In the genomic region with DNA sequence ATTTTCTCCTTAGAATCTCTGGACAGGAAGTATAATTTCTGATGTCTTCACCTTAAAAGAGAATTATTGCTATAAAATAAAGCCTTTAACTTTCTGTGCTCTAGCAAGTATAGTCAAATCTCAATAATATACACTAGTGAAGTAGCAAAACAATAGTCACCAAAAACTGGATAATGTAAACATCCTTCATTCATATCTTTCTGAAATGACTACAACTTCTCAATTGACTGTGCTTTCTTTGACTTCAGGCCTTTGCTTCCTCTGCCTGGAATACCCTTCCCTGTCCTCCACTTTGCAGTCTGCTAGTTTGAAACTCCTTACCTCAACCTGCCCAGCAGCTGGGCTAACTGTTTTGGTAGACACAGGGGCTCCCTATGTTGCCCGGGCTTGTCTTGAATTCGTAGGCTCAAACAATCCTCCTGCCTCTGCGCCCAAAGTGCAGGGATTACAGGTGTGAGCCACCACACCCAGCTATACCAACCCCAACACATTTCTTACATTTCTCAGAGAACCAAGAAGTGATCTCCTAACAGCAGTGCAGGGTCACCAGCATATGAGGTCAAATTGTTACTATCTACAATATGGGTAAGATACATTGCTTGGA, we compare ENCODE assay signal across 15 cellular contexts. TPM values are rescaled to one million over a fixed set of nuclear protein-coding genes. Genes with fewer than 3 reads are reported as not detected.
A peak's percentile ranks its signal among the peaks of the same experiment; 100 is the strongest.
DNase-seq lines count a peak whose midpoint lies in the region; ATAC-seq, FAIRE-seq and TF ChIP-seq lines count a peak whose summit lies in the region.
"Had no signal": no experiment of that assay in that cellular context is flagged by ENCODE, and none has a peak within 500 bp of the region (broad histone marks: within the 10 kb centered on the region; RNA-seq: fewer than 3 reads in every experiment).

No MANE protein-coding gene starts in this region.

- H3K4me3 ChIP-seq in HepG2 (replicated peaks in 1 of 3; ENCODE audit: insufficient read depth in 1 of 3, low read depth in 2 of 3, low read length in 3 of 3) = no peak overlapping the region
- H3K4me3 ChIP-seq: MG63, uterus had no signal

- no peaks in the 10 kb centered on the region for H3K9me3 Mint-ChIP-seq in activated T-cell treated with anti-CD3 and anti-CD28 coated beads, Interleukin-2, amount 50 U/mL, for 72 hours
- no peaks in the 10 kb centered on the region for H3K9me3 Mint-ChIP-seq in activated T-cell treated with anti-CD3 and anti-CD28 coated beads, Interleukin-2, amount 50 U/mL, for 4 hours
- no peaks in the 10 kb centered on the region for H3K9me3 Mint-ChIP-seq in activated T-helper 17 cell treated with anti-CD3 and anti-CD28 coated beads, Interleukin-2, amount 50 U/mL, for 72 hours
- H3K9me3 Mint-ChIP-seq in type B pancreatic cell = no peaks in the 10 kb centered on the region

- H3K79me2 ChIP-seq in HepG2 (ENCODE audit: insufficient read depth, low read length) = peaks cover 19% of the 10 kb centered on the region

- H3K27me3 ChIP-seq in HepG2 (ENCODE audit: control insufficient read depth in 1 of 2, insufficient read depth in 2 of 2, low read length in 2 of 2) = no peaks in the 10 kb centered on the region
- H3K27me3 ChIP-seq: MG63, uterus had no signal

- H2AFZ ChIP-seq in HepG2 (ENCODE audit: low read length) = no peak overlapping the region

- H3K36me3 Mint-ChIP-seq in activated T-cell treated with anti-CD3 and anti-CD28 coated beads, Interleukin-2, amount 50 U/mL, for 72 hours (ENCODE audit: insufficient read depth in 2 of 2) = peaks cover 26 to 38% of the 10 kb centered on the region in 2 donors
- H3K36me3 Mint-ChIP-seq in activated T-cell treated with anti-CD3 and anti-CD28 coated beads, Interleukin-2, amount 50 U/mL, for 4 hours (ENCODE audit: insufficient read depth) = peaks cover 47% of the 10 kb centered on the region
- H3K36me3 Mint-ChIP-seq in activated T-helper 17 cell treated with anti-CD3 and anti-CD28 coated beads, Interleukin-2, amount 50 U/mL, for 72 hours (ENCODE audit: low read depth) = peaks cover 94% of the 10 kb centered on the region
- peaks cover 30% of the 10 kb centered on the region for H3K36me3 Mint-ChIP-seq in type B pancreatic cell

- peak; percentile 33 to 43 for ATAC-seq in activated T-cell treated with anti-CD3 and anti-CD28 coated beads, Interleukin-2, amount 50 U/mL, for 72 hours (replicated peaks in 1 of 2)
- ATAC-seq in activated T-cell treated with anti-CD3 and anti-CD28 coated beads, Interleukin-2, amount 50 U/mL, for 4 hours = no peak
- peak; percentile 24 for ATAC-seq in activated T-helper 17 cell treated with anti-CD3 and anti-CD28 coated beads, Interleukin-2, amount 50 U/mL, for 72 hours (replicated peaks)
- ATAC-seq in HepG2 (no peak), HG03354 (IDR thresholded peaks at IDR 0.05; ENCODE audit: poor library complexity, severe bottlenecking, unreplicated experiment) (no peak)
- ATAC-seq: left cardiac atrium had no signal

- intact Hi-C loops in HepG2 (cut with micrococcal nuclease; ENCODE audit: unreplicated experiment) = no loop called here

- no peak overlapping the region for H3K4me2 ChIP-seq in HepG2 (ENCODE audit: low read depth, low read length)

- peaks cover 64% of the 10 kb centered on the region for H3K4me1 Mint-ChIP-seq in activated T-cell treated with anti-CD3 and anti-CD28 coated beads, Interleukin-2, amount 50 U/mL, for 72 hours (ENCODE audit: low read depth)
- peaks cover 58% of the 10 kb centered on the region for H3K4me1 Mint-ChIP-seq in activated T-cell treated with anti-CD3 and anti-CD28 coated beads, Interleukin-2, amount 50 U/mL, for 4 hours (ENCODE audit: low read depth)
- peaks cover 32% of the 10 kb centered on the region for H3K4me1 Mint-ChIP-seq in activated T-helper 17 cell treated with anti-CD3 and anti-CD28 coated beads, Interleukin-2, amount 50 U/mL, for 72 hours
- peaks cover 26% of the 10 kb centered on the region for H3K4me1 Mint-ChIP-seq in type B pancreatic cell (ENCODE audit: unreplicated experiment)

- in situ Hi-C loops in HepG2 (cut with HindIII; ENCODE audit: extremely low pct_ligation_motif_present, low pct_unique_long_range_greater_than_20kb) = no loop called here

- H3K27ac Mint-ChIP-seq in activated T-cell treated with anti-CD3 and anti-CD28 coated beads, Interleukin-2, amount 50 U/mL, for 72 hours = peak overlapping the region; percentile 92
- peak overlapping the region; percentile 95 for H3K27ac Mint-ChIP-seq in activated T-helper 17 cell treated with anti-CD3 and anti-CD28 coated beads, Interleukin-2, amount 50 U/mL, for 72 hours
- H3K27ac Mint-ChIP-seq in type B pancreatic cell = peak overlapping the region; percentile 82

- no TSS peak for BruUV-seq in HepG2 (replicated peaks; lab: Mats Ljungman, UMichigan)

- TF ChIP-seq EP300 in HepG2 (IDR thresholded peaks at IDR 0.05; ENCODE audit: low read depth in 2 of 2, low read length in 2 of 2) (no peak), HepG2 (CRISPR knock-in tag; IDR thresholded peaks at IDR 0.05; ENCODE audit: borderline replicate concordance) (no peak)

- no peak for TF ChIP-seq RAD21 in HepG2 (CRISPR knock-in tag; IDR thresholded peaks at IDR 0.05)

- POLR2A ChIA-PET in HepG2 (lab: Yijun Ruan, JAX) = interaction anchor here (0.7 to 24.7 kb wide), 5 partner anchors 10 to 166 kb away, joined by 3 to 282 read pairs (median 9); a partner anchor contains a TSS

- peak overlapping the region; percentile 25 to 79 for H3K4me3 Mint-ChIP-seq in activated T-cell treated with anti-CD3 and anti-CD28 coated beads, Interleukin-2, amount 50 U/mL, for 72 hours
- no peak overlapping the region for H3K4me3 Mint-ChIP-seq in activated T-cell treated with anti-CD3 and anti-CD28 coated beads, Interleukin-2, amount 50 U/mL, for 4 hours
- H3K4me3 Mint-ChIP-seq in activated T-helper 17 cell treated with anti-CD3 and anti-CD28 coated beads, Interleukin-2, amount 50 U/mL, for 72 hours = peak overlapping the region; percentile 71
- no peak overlapping the region for H3K4me3 Mint-ChIP-seq in type B pancreatic cell

- WGBS in HepG2 (ENCODE audit: low lambda C conversion rate) = 95% methylated on average over 3 of the region's 3 CpGs

- no peak for TF ChIP-seq CTCF in HepG2 (CRISPR knock-in tag; IDR thresholded peaks at IDR 0.05)
- no peak for TF ChIP-seq CTCF in type B pancreatic cell (conservative IDR thresholded peaks at IDR 0.05)

- H3K36me3 ChIP-seq in HepG2 (replicated peaks in 1 of 2; ENCODE audit: control insufficient read depth in 1 of 2, insufficient read depth in 2 of 2, low read length in 2 of 2) = peaks cover 22 to 71% of the 10 kb centered on the region in 2 experiments
- H3K36me3 ChIP-seq: uterus had no signal

- peak overlapping the region; percentile 1 for H3K27ac ChIP-seq in HepG2 (ENCODE audit: extremely low read length, insufficient read depth, low read length)
- H3K27ac ChIP-seq: uterus had no signal

- no peaks in the 10 kb centered on the region for H3K27me3 Mint-ChIP-seq in activated T-cell treated with anti-CD3 and anti-CD28 coated beads, Interleukin-2, amount 50 U/mL, for 72 hours (ENCODE audit: low read depth)
- no peaks in the 10 kb centered on the region for H3K27me3 Mint-ChIP-seq in activated T-cell treated with anti-CD3 and anti-CD28 coated beads, Interleukin-2, amount 50 U/mL, for 4 hours (ENCODE audit: low read depth)
- no peaks in the 10 kb centered on the region for H3K27me3 Mint-ChIP-seq in activated T-helper 17 cell treated with anti-CD3 and anti-CD28 coated beads, Interleukin-2, amount 50 U/mL, for 72 hours
- no peaks in the 10 kb centered on the region for H3K27me3 Mint-ChIP-seq in type B pancreatic cell

- no peak for TF ChIP-seq POLR2A in HepG2 (IDR thresholded peaks at IDR 0.05; ENCODE audit: insufficient read depth in 1 of 2, low read depth in 2 of 2, low read length in 2 of 2)

- no peak overlapping the region for H3K9ac ChIP-seq in HepG2 (ENCODE audit: insufficient read depth, low read depth, low read length)

- peaks cover 37% of the 10 kb centered on the region for H3K4me1 ChIP-seq in HepG2 (ENCODE audit: insufficient read depth, low read length)
- H3K4me1 ChIP-seq: uterus had no signal

- DNase-seq in activated T-cell treated with anti-CD3 and anti-CD28 coated beads, Interleukin-2, amount 50 U/mL, for 72 hours = no peak
- DNase-seq in activated T-cell treated with anti-CD3 and anti-CD28 coated beads, Interleukin-2, amount 50 U/mL, for 4 hours = no peak
- DNase-seq in HepG2 (ENCODE audit: low spot score) = no peak
- DNase-seq in type B pancreatic cell (ENCODE audit: extremely low spot score, unreplicated experiment) = no peak
- DNase-seq in NCI-H187 (lab: John Stamatoyannopoulos, UW) = no peak
- no peak for DNase-seq in central memory CD4-positive, alpha-beta T cell
- DNase-seq: activated CD4-positive, alpha-beta T cell treated with anti-CD3 and anti-CD28 coated beads, Interleukin-2, amount 50 U/mL, for 48 hours; amygdala; left cardiac atrium; MG63; NCI-H446; nucleus accumbens; uterus had no signal

- no peak for FAIRE-seq in HepG2 (lab: Jason Lieb, UNC)

- CTCF ChIA-PET in HepG2 (lab: Yijun Ruan, JAX; ENCODE audit: low intra/inter-chr PET ratio, low total read pairs) = no interaction called here

- H4K20me1 ChIP-seq in HepG2 (ENCODE audit: insufficient read depth, low read length) = no peaks in the 10 kb centered on the region

- H3K9me3 ChIP-seq in HepG2 (ENCODE audit: low read length) = no peaks in the 10 kb centered on the region
- H3K9me3 ChIP-seq: MG63, uterus had no signal

RNA-seq across cellular contexts. Expression of a gene that starts 6.6 kb away (rescaled TPM):
- total RNA-seq in activated T-cell treated with anti-CD3 and anti-CD28 coated beads, Interleukin-2, amount 50 U/mL, for 72 hours = 100 to 1,000 TPM; 270 to 291 TPM
- total RNA-seq in activated T-cell treated with anti-CD3 and anti-CD28 coated beads, Interleukin-2, amount 50 U/mL, for 4 hours = 100 to 1,000 TPM; 427 to 493 (median 462) TPM
- total RNA-seq in activated T-helper 17 cell treated with anti-CD3 and anti-CD28 coated beads, Interleukin-2, amount 50 U/mL, for 72 hours = 100 to 1,000 TPM; 385 to 468 TPM
- total RNA-seq in HepG2 (2016; rRNA removed; fragmentation: Illumina TruSeq; extraction: Trizol) = 32.0 and 104 TPM in 2 replicates
- total RNA-seq in HepG2 (2016; cell fraction: cytosol; rRNA removed; fragmentation: Illumina TruSeq; extraction: Trizol; ENCODE audit: low read depth) = 39.6 and 40.9 TPM in 2 replicates
- total RNA-seq in HepG2 (2016; cell fraction: insoluble cytoplasmic fraction; rRNA removed; fragmentation: Illumina TruSeq; extraction: Trizol) = 30.2 and 107 TPM in 2 replicates
- total RNA-seq in HepG2 (2016; cell fraction: membrane; rRNA removed; fragmentation: Illumina TruSeq; extraction: Trizol) = 84.5 and 86.5 TPM in 2 replicates
- total RNA-seq in HepG2 (2016; cell fraction: nucleus; rRNA removed; fragmentation: Illumina TruSeq; extraction: Trizol) = 54.5 and 55.6 TPM in 2 replicates
- polyA plus RNA-seq in HepG2 (2011; rRNA removed) = 137 and 144 TPM in 2 replicates
- 140 and 145 TPM in 2 replicates for polyA plus RNA-seq in HepG2 (2011; cell fraction: cytosol; rRNA removed)
- polyA plus RNA-seq in HepG2 (2011; cell fraction: nucleus; rRNA removed) = 80.5 and 83.2 TPM in 2 replicates
- 391 and 423 TPM in 2 replicates for polyA plus RNA-seq in HepG2 (2012)
- polyA plus RNA-seq in HepG2 (2016; cell fraction: cytosol; fragmentation: Illumina TruSeq; extraction: Trizol; ENCODE audit: low read depth) = 248 and 249 TPM in 2 replicates
- 461 and 517 TPM in 2 replicates for polyA plus RNA-seq in HepG2 (2016; cell fraction: insoluble cytoplasmic fraction; fragmentation: Illumina TruSeq; extraction: Trizol; ENCODE audit: low read depth)
- 274 and 290 TPM in 2 replicates for polyA plus RNA-seq in HepG2 (2016; cell fraction: membrane; fragmentation: Illumina TruSeq; extraction: Trizol; ENCODE audit: low read depth)
- 271 and 294 TPM in 2 replicates for polyA plus RNA-seq in HepG2 (2016; cell fraction: nucleus; fragmentation: Illumina TruSeq; extraction: Trizol; ENCODE audit: insufficient read depth, low read depth)
- 74.9 and 159 TPM in 2 replicates for polyA minus RNA-seq in HepG2 (2011; rRNA and poly(A)+ RNA removed; ENCODE audit: low replicate concordance)
- 114 and 126 TPM in 2 replicates for polyA minus RNA-seq in HepG2 (2011; cell fraction: cytosol; rRNA and poly(A)+ RNA removed)
- polyA minus RNA-seq in HepG2 (2011; cell fraction: nucleus; rRNA and poly(A)+ RNA removed) = 41.5 and 41.8 TPM in 2 replicates
- total RNA-seq in type B pancreatic cell (ENCODE audit: low replicate concordance) = 316 and 349 TPM in 2 replicates

Comparison
In these comparisons a context has a peak if more than half of its experiments do, and no peak if none do; other contexts are left out.
1. ATAC-seq: peak in activated T-cell treated with anti-CD3 and anti-CD28 coated beads, Interleukin-2, amount 50 U/mL, for 72 hours (2 of 2) and activated T-helper 17 cell treated with anti-CD3 and anti-CD28 coated beads, Interleukin-2, amount 50 U/mL, for 72 hours (single experiment); none in activated T-cell treated with anti-CD3 and anti-CD28 coated beads, Interleukin-2, amount 50 U/mL, for 4 hours (0 of 2), HepG2 (single experiment) and HG03354 (single experiment).
2. H3K4me3 Mint-ChIP-seq: peak in activated T-cell treated with anti-CD3 and anti-CD28 coated beads, Interleukin-2, amount 50 U/mL, for 72 hours (2 of 2) and activated T-helper 17 cell treated with anti-CD3 and anti-CD28 coated beads, Interleukin-2, amount 50 U/mL, for 72 hours (single experiment); none in activated T-cell treated with anti-CD3 and anti-CD28 coated beads, Interleukin-2, amount 50 U/mL, for 4 hours (single experiment) and type B pancreatic cell (single experiment).
3. Peak in every context shown above with its lines, with median percentiles within 50 percentile points of each other: H3K27ac Mint-ChIP-seq.